In the genomic region with DNA sequence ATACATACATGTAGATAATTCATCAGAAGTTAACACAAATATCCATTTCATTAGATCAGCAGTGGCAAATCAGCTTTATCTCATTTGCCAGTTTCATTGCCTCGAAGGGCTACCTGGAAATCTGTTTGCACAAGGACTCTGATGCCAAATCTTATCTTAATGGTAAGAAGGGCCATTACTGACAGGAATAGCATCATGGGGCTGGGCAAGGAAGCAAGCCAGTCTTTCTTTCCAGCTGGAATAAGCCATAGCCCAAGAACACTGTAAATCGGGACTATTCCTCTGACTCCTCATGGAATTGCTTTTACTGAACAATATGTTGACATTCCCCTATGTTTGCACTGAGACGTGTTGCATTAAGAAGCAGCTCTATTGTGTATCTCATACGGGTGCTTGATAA, we compare ENCODE assay signal across 6 cellular contexts.
"Had no signal": no experiment of that assay in that cellular context is flagged by ENCODE, and none has a peak within 500 bp of the region (broad histone marks: within the 10 kb centered on the region; RNA-seq: fewer than 3 reads in every experiment).

No MANE protein-coding gene starts in this region.

- H3K9me3 Mint-ChIP-seq: GM23338, H9, IgD-negative memory B cell had no signal

- ATAC-seq: GM23338, HepG2 had no signal

- H2AFZ ChIP-seq: GM23338 had no signal

- H3K36me3 Mint-ChIP-seq: IgD-negative memory B cell had no signal

- H3K27ac ChIP-seq: HL-60 had no signal

- H3K4me3 Mint-ChIP-seq: GM23338, H9, IgD-negative memory B cell had no signal

- H3K4me1 Mint-ChIP-seq: IgD-negative memory B cell had no signal

- H3K4me2 ChIP-seq: GM23338 had no signal

- H3K27ac Mint-ChIP-seq: GM23338, H9, IgD-negative memory B cell had no signal

- DNase-seq: H9, HCEC 1CT had no signal

- H3K4me3 ChIP-seq: GM23338 had no signal
